8 cellular contexts compared by ENCODE assay signal in genomic region chr16:46386840-46387498, GRCh38.
A peak's percentile ranks its signal among the peaks of the same experiment; 100 is the strongest.
DNase-seq lines count a peak whose midpoint lies in the region; ATAC-seq and TF ChIP-seq lines count a peak whose summit lies in the region.
"Not testable (repeated sequence)": the region's sequence is repeated elsewhere in the genome, so short reads cannot be mapped to it uniquely, and the experiment has no call there.

No MANE protein-coding gene starts in this region.

- POLR2A ChIA-PET in CD8-positive, alpha-beta T cell (lab: Charles Lee): not testable (repeated sequence)

- H3K9me3 ChIP-seq in CD8-positive, alpha-beta T cell (ENCODE audit: low read length): not testable (repeated sequence)

- not testable (repeated sequence) for H3K4me1 ChIP-seq in CD8-positive, alpha-beta T cell (ENCODE audit: insufficient read depth, low read length)

- not testable (repeated sequence) for H3K4me1 Mint-ChIP-seq in CD8-positive, alpha-beta T cell (ENCODE audit: low read depth); activated T-cell treated with anti-CD3 and anti-CD28 coated beads, Interleukin-2, amount 50 U/mL, for 72 hours (ENCODE audit: low read depth); endothelial cell (ENCODE audit: unreplicated experiment); stimulated activated effector memory CD8-positive, alpha-beta T cell treated with anti-CD3 and anti-CD28 coated beads, Interleukin-12 subunit alpha, Interleukin-12 subunit beta, amount 100 ng/mL, for 72 hours

- peak in 4 of 7 experiments; percentile 40 to 75 (median 65) for DNase-seq in CD8-positive, alpha-beta T cell
- DNase-seq in KBM-7: peak; percentile 6
- DNase-seq in activated T-cell treated with anti-CD3 and anti-CD28 coated beads, Interleukin-2, amount 50 U/mL, for 72 hours: peak; percentile 18 to 79
- DNase-seq in endothelial cell (ENCODE audit: low spot score): peak; percentile 70
- peak; percentile 11 to 16 for DNase-seq in lung microvascular endothelial cell (ENCODE audit: low read depth in 2 of 2)
- DNase-seq in stimulated activated effector memory CD8-positive, alpha-beta T cell treated with anti-CD3 and anti-CD28 coated beads, Interleukin-12 subunit alpha, Interleukin-12 subunit beta, amount 100 ng/mL, for 72 hours (ENCODE audit: low spot score in 2 of 2): peak; percentile 86 to 88

- not testable (repeated sequence) for H3K27me3 Mint-ChIP-seq in CD8-positive, alpha-beta T cell (ENCODE audit: low read depth); activated T-cell treated with anti-CD3 and anti-CD28 coated beads, Interleukin-2, amount 50 U/mL, for 72 hours (ENCODE audit: low read depth)
- peaks cover 12% of the 10 kb centered on the region for H3K27me3 Mint-ChIP-seq in endothelial cell (ENCODE audit: unreplicated experiment)

- not testable (repeated sequence) for TF ChIP-seq CTCF in CD8-positive, alpha-beta T cell (IDR thresholded peaks at IDR 0.05); endothelial cell (IDR thresholded peaks at IDR 0.05; ENCODE audit: unreplicated experiment)

- H3K27ac Mint-ChIP-seq in CD8-positive, alpha-beta T cell; activated T-cell treated with anti-CD3 and anti-CD28 coated beads, Interleukin-2, amount 50 U/mL, for 72 hours; endothelial cell (ENCODE audit: unreplicated experiment); stimulated activated effector memory CD8-positive, alpha-beta T cell treated with anti-CD3 and anti-CD28 coated beads, Interleukin-12 subunit alpha, Interleukin-12 subunit beta, amount 100 ng/mL, for 72 hours: not testable (repeated sequence)

- intact Hi-C loops in CD8-positive, alpha-beta T cell (cut with DNase I, micrococcal nuclease): not testable (repeated sequence)

- H3K36me3 ChIP-seq in CD8-positive, alpha-beta T cell (ENCODE audit: insufficient read depth, low read length): not testable (repeated sequence)

- H3K27me3 ChIP-seq in CD8-positive, alpha-beta T cell (ENCODE audit: insufficient read depth, low read length): not testable (repeated sequence)

- not testable (repeated sequence) for ATAC-seq in CD8-positive, alpha-beta T cell
- ATAC-seq in GM19467 (IDR thresholded peaks at IDR 0.05; ENCODE audit: unreplicated experiment) (peak; percentile 11), HG02852 (IDR thresholded peaks at IDR 0.05; ENCODE audit: unreplicated experiment) (peak; percentile 11)
- ATAC-seq in activated T-cell treated with anti-CD3 and anti-CD28 coated beads, Interleukin-2, amount 50 U/mL, for 72 hours (replicated peaks in 1 of 2): peak in 1 of 2 donors; percentile 8
- ATAC-seq in stimulated activated effector memory CD8-positive, alpha-beta T cell treated with anti-CD3 and anti-CD28 coated beads, Interleukin-12 subunit alpha, Interleukin-12 subunit beta, amount 100 ng/mL, for 72 hours: peak; percentile 15

- not testable (repeated sequence) for H3K4me3 Mint-ChIP-seq in CD8-positive, alpha-beta T cell; activated T-cell treated with anti-CD3 and anti-CD28 coated beads, Interleukin-2, amount 50 U/mL, for 72 hours; endothelial cell (ENCODE audit: unreplicated experiment); stimulated activated effector memory CD8-positive, alpha-beta T cell treated with anti-CD3 and anti-CD28 coated beads, Interleukin-12 subunit alpha, Interleukin-12 subunit beta, amount 100 ng/mL, for 72 hours

- in situ Hi-C loops in KBM-7 (cut with MboI; ENCODE audit: low pct_unique_long_range_greater_than_20kb, low sequenced_read_pairs): not testable (repeated sequence)

- H3K27ac ChIP-seq in CD8-positive, alpha-beta T cell (ENCODE audit: low read depth, low read length): not testable (repeated sequence)

- peaks cover 11% of the 10 kb centered on the region for H3K36me3 Mint-ChIP-seq in CD8-positive, alpha-beta T cell
- peaks cover 24 to 36% of the 10 kb centered on the region in 2 donors for H3K36me3 Mint-ChIP-seq in activated T-cell treated with anti-CD3 and anti-CD28 coated beads, Interleukin-2, amount 50 U/mL, for 72 hours (ENCODE audit: insufficient read depth in 2 of 2)
- not testable (repeated sequence) for H3K36me3 Mint-ChIP-seq in endothelial cell (ENCODE audit: low read depth, unreplicated experiment); stimulated activated effector memory CD8-positive, alpha-beta T cell treated with anti-CD3 and anti-CD28 coated beads, Interleukin-12 subunit alpha, Interleukin-12 subunit beta, amount 100 ng/mL, for 72 hours

- CTCF ChIA-PET in CD8-positive, alpha-beta T cell (lab: Charles Lee): not testable (repeated sequence)

- H3K4me3 ChIP-seq in CD8-positive, alpha-beta T cell (ENCODE audit: low read depth, low read length): not testable (repeated sequence)

- H3K9me3 Mint-ChIP-seq in CD8-positive, alpha-beta T cell: peaks cover 11% of the 10 kb centered on the region
- H3K9me3 Mint-ChIP-seq in activated T-cell treated with anti-CD3 and anti-CD28 coated beads, Interleukin-2, amount 50 U/mL, for 72 hours: peaks cover 18% of the 10 kb centered on the region in 2 donors
- peaks cover 17% of the 10 kb centered on the region for H3K9me3 Mint-ChIP-seq in endothelial cell (ENCODE audit: unreplicated experiment)
- peaks cover 11% of the 10 kb centered on the region for H3K9me3 Mint-ChIP-seq in stimulated activated effector memory CD8-positive, alpha-beta T cell treated with anti-CD3 and anti-CD28 coated beads, Interleukin-12 subunit alpha, Interleukin-12 subunit beta, amount 100 ng/mL, for 72 hours

Comparison
In these comparisons a context has a peak if more than half of its experiments do, and no peak if none do; other contexts are left out.
1. DNase-seq: peak in every context shown above with its lines; median percentile 87 in stimulated activated effector memory CD8-positive, alpha-beta T cell treated with anti-CD3 and anti-CD28 coated beads, Interleukin-12 subunit alpha, Interleukin-12 subunit beta, amount 100 ng/mL, for 72 hours; 70 in endothelial cell; 65 in CD8-positive, alpha-beta T cell; 48 in activated T-cell treated with anti-CD3 and anti-CD28 coated beads, Interleukin-2, amount 50 U/mL, for 72 hours; 14 in lung microvascular endothelial cell; 6 in KBM-7.